Comparison of ENCODE assay signal across 7 cellular contexts in the genomic region with DNA sequence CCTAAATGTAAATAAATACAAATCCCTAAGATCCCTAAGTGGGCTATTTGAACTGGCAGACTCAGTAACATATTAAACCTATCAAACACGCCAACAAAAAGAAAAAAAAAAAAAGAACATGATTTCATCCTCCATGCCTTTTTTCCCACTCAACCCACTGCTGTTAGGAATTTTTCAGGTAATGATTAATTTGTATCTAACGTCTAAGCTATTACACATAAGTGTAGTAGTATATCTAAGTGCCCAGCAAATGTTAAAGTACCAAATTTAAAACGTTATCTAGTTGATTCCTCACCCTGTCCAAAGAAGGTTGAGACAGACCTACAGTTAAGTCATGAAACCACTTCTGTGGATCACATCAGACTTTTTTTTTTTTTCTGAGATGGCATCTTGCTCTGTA. TPM values are rescaled to one million over a fixed set of nuclear protein-coding genes. Genes with fewer than 3 reads are reported as not detected.
DNase-seq lines count a peak whose midpoint lies in the region; FAIRE-seq and TF ChIP-seq lines count a peak whose summit lies in the region.

No MANE protein-coding gene starts in this region.

- WGBS in stomach, 5 donors: 50 to 57% (median 54%) methylated on average over 3 of the region's 3 CpGs

- DNase-seq in astrocyte (ENCODE audit: low read depth) (no peak), kidney glomerular epithelial cell (lab: John Stamatoyannopoulos, UW) (peak; percentile 89), stomach (no peak), CD1c-positive myeloid dendritic cell (ENCODE audit: extremely low spot score) (no peak), AG20443 (ENCODE audit: low spot score) (no peak), NCI-H2227 (lab: John Stamatoyannopoulos, UW; ENCODE audit: unreplicated experiment) (no peak)

- TF ChIP-seq CTCF in Loucy (conservative IDR thresholded peaks at IDR 0.05; ENCODE audit: low read length): no peak
- TF ChIP-seq CTCF in astrocyte (IDR thresholded peaks at IDR 0.05; ENCODE audit: insufficient read depth, low read depth, low read length): no peak
- no peak for TF ChIP-seq CTCF in stomach (IDR thresholded peaks at IDR 0.05)

- no peak overlapping the region for H2AFZ ChIP-seq in Loucy (ENCODE audit: low read length)
- no peak overlapping the region for H2AFZ ChIP-seq in astrocyte (ENCODE audit: low read depth, low read length)

- H3K9me2 ChIP-seq in Loucy (replicated peaks; ENCODE audit: low read depth, low read length): no peaks in the 10 kb centered on the region

- H4K20me1 ChIP-seq in Loucy (ENCODE audit: insufficient read depth, low read length, poor library complexity, severe bottlenecking): peaks cover 66% of the 10 kb centered on the region
- peaks cover 19% of the 10 kb centered on the region for H4K20me1 ChIP-seq in astrocyte (ENCODE audit: insufficient read depth, low read length)

- peaks cover 68% of the 10 kb centered on the region; the same call in 1 of the 2 replicates for H3K36me3 ChIP-seq in Loucy (ENCODE audit: insufficient read depth, low read length)
- peaks cover 18% of the 10 kb centered on the region for H3K36me3 ChIP-seq in astrocyte (ENCODE audit: insufficient read depth, low read length)
- peaks cover 28 to 79% (median 72%) of the 10 kb centered on the region in 4 donors for H3K36me3 ChIP-seq in stomach

- H3K9me3 ChIP-seq in Loucy (ENCODE audit: insufficient read depth, low read depth, low read length) (no peaks in the 10 kb centered on the region), astrocyte (ENCODE audit: insufficient read depth, low read depth, low read length) (no peaks in the 10 kb centered on the region), stomach (no peaks in the 10 kb centered on the region)

- H3K4me1 ChIP-seq in Loucy (ENCODE audit: insufficient read depth, low read length, poor library complexity, severe bottlenecking) (peaks cover 17% of the 10 kb centered on the region), astrocyte (ENCODE audit: insufficient read depth, low read length) (peaks cover 17% of the 10 kb centered on the region), stomach (peaks cover 25 to 59% (median 41%) of the 10 kb centered on the region in 4 donors)

- H3K9ac ChIP-seq in Loucy (ENCODE audit: low read depth, low read length, poor library complexity, severe bottlenecking) (no peak overlapping the region), astrocyte (ENCODE audit: low read length) (peak overlapping the region; percentile 49)

- H3K4me2 ChIP-seq in Loucy (ENCODE audit: low read depth, low read length, poor library complexity, severe bottlenecking) (peak overlapping the region; percentile 41), astrocyte (ENCODE audit: low read length) (peak overlapping the region; percentile 70)

- H3F3A ChIP-seq in Loucy (ENCODE audit: low read depth): no peaks in the 10 kb centered on the region; the same call in 1 of the 2 replicates

- H3K4me3 ChIP-seq in Loucy (ENCODE audit: low read length, poor library complexity, severe bottlenecking) (no peak overlapping the region), astrocyte (ENCODE audit: insufficient read depth, low read depth, low read length) (no peak overlapping the region), stomach (no peak overlapping the region)

- no peaks in the 10 kb centered on the region for H3K27me3 ChIP-seq in Loucy (ENCODE audit: insufficient read depth, low read length, poor library complexity, severe bottlenecking)
- H3K27me3 ChIP-seq in astrocyte (ENCODE audit: insufficient read depth, low read length): no peaks in the 10 kb centered on the region
- H3K27me3 ChIP-seq in stomach: no peaks in the 10 kb centered on the region

- intact Hi-C loops in stomach (cut with DNase I; ENCODE audit: low total_unique reads): no loop called here

- no peaks in the 10 kb centered on the region for H3K9me3 Mint-ChIP-seq in astrocyte (ENCODE audit: unreplicated experiment)

- no peak for TF ChIP-seq POLR2A in stomach (IDR thresholded peaks at IDR 0.05)

- no peaks in the 10 kb centered on the region for H3K27me3 Mint-ChIP-seq in astrocyte (ENCODE audit: low read depth, unreplicated experiment)

- peaks cover 22% of the 10 kb centered on the region for H3K4me1 Mint-ChIP-seq in astrocyte (ENCODE audit: low read depth, unreplicated experiment)

- TF ChIP-seq EP300 in stomach (IDR thresholded peaks at IDR 0.05): no peak

- no peak for FAIRE-seq in astrocyte (lab: Jason Lieb, UNC)

- peak overlapping the region; percentile 75 for H3K27ac ChIP-seq in astrocyte (ENCODE audit: low read depth, low read length)
- H3K27ac ChIP-seq in stomach: peak overlapping the region in 4 of 5 donors; percentile 67 to 79 (median 74)

- H3K27ac Mint-ChIP-seq in astrocyte (ENCODE audit: unreplicated experiment): peak overlapping the region; percentile 93

- peaks cover 11% of the 10 kb centered on the region for H3K36me3 Mint-ChIP-seq in astrocyte (ENCODE audit: low read depth, unreplicated experiment)

- H3K4me3 Mint-ChIP-seq in astrocyte (ENCODE audit: unreplicated experiment): no peak overlapping the region

- H3K79me2 ChIP-seq in Loucy (ENCODE audit: insufficient read depth, low read length) (peaks cover 99% of the 10 kb centered on the region), astrocyte (ENCODE audit: insufficient read depth, low read length) (peaks cover 90% of the 10 kb centered on the region)

RNA-seq across cellular contexts. Expression of gene ARID4A, which starts 16.4 kb away (rescaled TPM):
- total RNA-seq in astrocyte (24.5 and 26.6 TPM in 2 replicates), stomach (10 to 100 TPM; 13.4 to 58.8 (median 15.8) TPM)
- polyA plus RNA-seq in stomach: 1 to 10 TPM; 3.5 to 6.9 (median 4.2) TPM

RNA-seq across cellular contexts. Expression of gene PSMA3, which starts 37.3 kb away (rescaled TPM):
- total RNA-seq in astrocyte (215 and 232 TPM in 2 replicates), stomach (100 to 1,000 TPM in 1 of 5 donors, 10 to 100 TPM in 4; 49.6 to 104 (median 86.9) TPM)
- 100 to 1,000 TPM; 142 to 158 (median 156) TPM for polyA plus RNA-seq in stomach
